27 cellular contexts compared by ENCODE assay signal in the genomic region with DNA sequence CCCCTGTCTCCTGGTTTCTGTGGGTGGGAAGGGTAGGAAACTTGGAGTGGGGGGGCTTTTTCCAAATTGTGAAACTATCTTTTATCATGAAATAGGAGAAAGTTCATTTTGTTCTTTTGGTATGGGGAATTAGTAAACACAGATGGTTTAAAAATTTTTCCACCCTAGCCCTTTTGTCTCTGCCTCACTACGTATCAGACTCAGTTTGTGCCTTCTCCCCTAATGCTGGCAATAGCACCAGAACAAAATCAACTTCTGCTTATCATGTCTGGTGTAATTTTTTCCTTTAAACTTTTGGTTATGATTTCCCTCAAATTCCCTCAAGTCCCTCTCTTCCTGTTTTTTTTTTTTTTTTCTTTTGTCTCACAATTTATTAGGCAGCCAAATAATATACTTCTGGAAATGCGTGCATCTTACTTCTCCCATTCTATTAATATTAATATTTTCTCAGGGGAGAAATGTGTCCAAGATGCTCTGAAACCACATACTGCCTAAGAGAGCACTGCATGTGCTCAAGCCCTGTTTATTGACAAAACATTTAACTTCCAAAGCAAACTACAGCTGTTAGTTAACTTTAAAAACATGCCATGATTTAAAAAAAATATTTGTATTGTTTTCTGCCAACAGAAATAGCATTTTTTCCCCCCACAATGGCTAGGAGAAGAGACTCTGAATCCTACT. TPM values are rescaled to one million over a fixed set of nuclear protein-coding genes. Genes with fewer than 3 reads are reported as not detected.
DNase-seq lines count a peak whose midpoint lies in the region; ATAC-seq and TF ChIP-seq lines count a peak whose summit lies in the region.
"Had no signal": no experiment of that assay in that cellular context is flagged by ENCODE, and none has a peak within 500 bp of the region (broad histone marks: within the 10 kb centered on the region; RNA-seq: fewer than 3 reads in every experiment).

No MANE protein-coding gene starts in this region.

- intact Hi-C loops in activated naive CD4-positive, alpha-beta T cell treated with anti-CD3 and anti-CD28 coated beads for 36 hours (cut with micrococcal nuclease): no loop called here
- intact Hi-C loops in sciatic nerve (cut with DNase I): no loop called here

- H3K27ac ChIP-seq in VCaP: peak overlapping the region; percentile 51
- H3K27ac ChIP-seq: body of pancreas, right lobe of liver had no signal

- H3K4me1 Mint-ChIP-seq in activated naive CD4-positive, alpha-beta T cell treated with anti-CD3 and anti-CD28 coated beads for 36 hours (ENCODE audit: low read depth): peaks cover 50% of the 10 kb centered on the region
- H3K4me1 Mint-ChIP-seq in activated naive CD4-positive, alpha-beta T cell treated with anti-CD3 and anti-CD28 coated beads, Interleukin-2, amount 10 ng/mL, durations not matched to agents 7 days and 5 days: peaks cover 25% of the 10 kb centered on the region
- peaks cover 24% of the 10 kb centered on the region for H3K4me1 Mint-ChIP-seq in central memory CD8-positive, alpha-beta T cell

- H3K9me3 Mint-ChIP-seq in activated naive CD4-positive, alpha-beta T cell treated with anti-CD3 and anti-CD28 coated beads for 36 hours: peaks cover 10% of the 10 kb centered on the region
- H3K9me3 Mint-ChIP-seq in activated naive CD4-positive, alpha-beta T cell treated with anti-CD3 and anti-CD28 coated beads, Interleukin-2, amount 10 ng/mL, durations not matched to agents 7 days and 5 days: peaks cover 4% of the 10 kb centered on the region
- H3K9me3 Mint-ChIP-seq in central memory CD8-positive, alpha-beta T cell: no peaks in the 10 kb centered on the region
- H3K9me3 Mint-ChIP-seq: HFFc6 had no signal

- CTCF ChIA-PET in activated naive CD4-positive, alpha-beta T cell treated with anti-CD3 and anti-CD28 coated beads for 36 hours (lab: Charles Lee): no interaction called here
- CTCF ChIA-PET in activated naive CD4-positive, alpha-beta T cell treated with anti-CD3 and anti-CD28 coated beads, Interleukin-2, amount 10 ng/mL, durations not matched to agents 7 days and 5 days (lab: Charles Lee): interaction anchor here (1.3 kb wide), 1 partner anchor 199 kb away, joined by 3 read pairs; no protein-coding TSS in a partner anchor

- TF ChIP-seq CTCF in VCaP (conservative IDR thresholded peaks at IDR 0.05): no peak

- ATAC-seq in central memory CD8-positive, alpha-beta T cell (replicated peaks; ENCODE audit: extremely low read depth, poor library complexity, severe bottlenecking): no peak
- peak; percentile 96 for ATAC-seq in sciatic nerve
- no peak for ATAC-seq in GM21367 (IDR thresholded peaks at IDR 0.05; ENCODE audit: unreplicated experiment)
- no peak for ATAC-seq in HG03354 (IDR thresholded peaks at IDR 0.05; ENCODE audit: poor library complexity, severe bottlenecking, unreplicated experiment)
- ATAC-seq: body of pancreas, left colon, right lobe of liver had no signal

- H3K36me3 Mint-ChIP-seq in activated naive CD4-positive, alpha-beta T cell treated with anti-CD3 and anti-CD28 coated beads for 36 hours (ENCODE audit: low read depth): peaks cover 45% of the 10 kb centered on the region
- H3K36me3 Mint-ChIP-seq in activated naive CD4-positive, alpha-beta T cell treated with anti-CD3 and anti-CD28 coated beads, Interleukin-2, amount 10 ng/mL, durations not matched to agents 7 days and 5 days: peaks cover 68% of the 10 kb centered on the region
- H3K36me3 Mint-ChIP-seq in central memory CD8-positive, alpha-beta T cell (ENCODE audit: insufficient read depth): peaks cover 26% of the 10 kb centered on the region

- H3K27me3 Mint-ChIP-seq in activated naive CD4-positive, alpha-beta T cell treated with anti-CD3 and anti-CD28 coated beads for 36 hours (ENCODE audit: low read depth): no peaks in the 10 kb centered on the region
- H3K27me3 Mint-ChIP-seq in activated naive CD4-positive, alpha-beta T cell treated with anti-CD3 and anti-CD28 coated beads, Interleukin-2, amount 10 ng/mL, durations not matched to agents 7 days and 5 days: no peaks in the 10 kb centered on the region
- no peaks in the 10 kb centered on the region for H3K27me3 Mint-ChIP-seq in central memory CD8-positive, alpha-beta T cell

- H3K4me3 Mint-ChIP-seq in activated naive CD4-positive, alpha-beta T cell treated with anti-CD3 and anti-CD28 coated beads for 36 hours: no peak overlapping the region
- H3K4me3 Mint-ChIP-seq in activated naive CD4-positive, alpha-beta T cell treated with anti-CD3 and anti-CD28 coated beads, Interleukin-2, amount 10 ng/mL, durations not matched to agents 7 days and 5 days: no peak overlapping the region
- H3K4me3 Mint-ChIP-seq in central memory CD8-positive, alpha-beta T cell: no peak overlapping the region
- H3K4me3 Mint-ChIP-seq: HFFc6 had no signal

- DNase-seq in activated naive CD4-positive, alpha-beta T cell treated with anti-CD3 and anti-CD28 coated beads for 36 hours: no peak
- no peak for DNase-seq in activated naive CD4-positive, alpha-beta T cell treated with anti-CD3 and anti-CD28 coated beads, Interleukin-2, amount 10 ng/mL, durations not matched to agents 7 days and 5 days
- DNase-seq in central memory CD8-positive, alpha-beta T cell (ENCODE audit: low spot score in 2 of 2): no peak
- no peak for DNase-seq in sciatic nerve (ENCODE audit: low spot score)
- no peak for DNase-seq in COLO668 (lab: John Stamatoyannopoulos, UW; ENCODE audit: unreplicated experiment)
- DNase-seq: activated CD4-positive, alpha-beta T cell treated with anti-CD3 and anti-CD28 coated beads for 4 hours; activated effector memory CD4-positive, alpha-beta T cell treated with Interleukin-2 at 50 U/mL for 16 hours; BE2C; body of pancreas; EL; HFFc6; hypothalamus; IMR-90; left colon; NCI-H1417 treated with DMSO at 0.1 percent for 48 hours; NCI-H345; right lobe of liver; SHP77; stimulated activated CD4-positive, alpha-beta T cell treated with anti-CD3 and anti-CD28 coated beads, Interleukin-12 subunit alpha, Interleukin-12 subunit beta, amount 100 ng/mL, for 4 hours; stimulated activated CD4-positive, alpha-beta T cell treated with anti-CD3 and anti-CD28 coated beads, Interleukin-2, amount 100 ng/mL, for 48 hours; trophoblast cell had no signal

- peak overlapping the region; percentile 25 for H3K27ac Mint-ChIP-seq in activated naive CD4-positive, alpha-beta T cell treated with anti-CD3 and anti-CD28 coated beads for 36 hours
- no peak overlapping the region for H3K27ac Mint-ChIP-seq in activated naive CD4-positive, alpha-beta T cell treated with anti-CD3 and anti-CD28 coated beads, Interleukin-2, amount 10 ng/mL, durations not matched to agents 7 days and 5 days
- peak overlapping the region; percentile 52 for H3K27ac Mint-ChIP-seq in central memory CD8-positive, alpha-beta T cell (ENCODE audit: low read depth)
- H3K27ac Mint-ChIP-seq: HFFc6 had no signal

RNA-seq across cellular contexts. Expression of gene TESPA1, which starts 35.4 kb away (rescaled TPM):
- total RNA-seq in activated naive CD4-positive, alpha-beta T cell treated with anti-CD3 and anti-CD28 coated beads for 36 hours: 10 to 100 TPM; 43.9 to 45.1 TPM
- total RNA-seq in sciatic nerve: 3.1 TPM
- total RNA-seq: body of pancreas, endothelial cell of umbilical vein, H1, HFFc6, IMR-90, LHCN-M2 had no signal

Comparison
In these comparisons a context has a peak if more than half of its experiments do, and no peak if none do; other contexts are left out.
1. RNA of gene TESPA1, which starts 35.4 kb away (total RNA-seq): 43.9 to 45.1 TPM in activated naive CD4-positive, alpha-beta T cell treated with anti-CD3 and anti-CD28 coated beads for 36 hours; 3.1 TPM in sciatic nerve (single experiment); every median in the first group is over 10 times any median in the second.